ENCODE assay signal across 1 cellular context in the genomic region with DNA sequence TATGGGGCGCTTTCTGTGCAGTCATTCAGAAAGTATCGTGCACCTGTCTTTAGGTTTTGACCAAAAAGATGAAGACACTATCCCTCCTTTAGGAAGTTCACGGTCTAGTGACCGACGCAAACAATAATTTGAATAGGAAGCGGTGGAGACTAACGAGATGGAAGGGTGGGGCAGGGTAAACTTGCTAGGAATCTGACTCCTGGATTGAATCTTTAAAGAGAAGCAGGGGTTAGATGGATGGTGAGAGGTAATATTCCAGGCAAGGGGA.
TF ChIP-seq lines count a peak whose summit lies in the region.

No MANE protein-coding gene starts in this region.

TF ChIP-seq in HepG2, 621 proteins besides CTCF, POLR2A, EP300 and RAD21 (continued from another document):
- TF ChIP-seq TRIM22 (IDR thresholded peaks at IDR 0.05) (no peak), PHF21A (CRISPR knock-in tag; IDR thresholded peaks at IDR 0.05) (0 out of 2 replicates have a peak, but pooled peaks have one; percentile 4), KDM5A (IDR thresholded peaks at IDR 0.05; ENCODE audit: borderline replicate concordance, low read length) (peak; percentile 37; the same call in 1 of the 2 replicates)
